In genomic region chr10:35236739-35237138, GRCh38 we compare ENCODE assay signal across 12 cellular contexts.
DNase-seq lines count a peak whose midpoint lies in the region; ATAC-seq, FAIRE-seq and TF ChIP-seq lines count a peak whose summit lies in the region.
"Had no signal": no experiment of that assay in that cellular context is flagged by ENCODE, and none has a peak within 500 bp of the region (broad histone marks: within the 10 kb centered on the region; RNA-seq: fewer than 3 reads in every experiment).

No MANE protein-coding gene starts in this region.

- H3K4me1 Mint-ChIP-seq in MCF 10A (ENCODE audit: insufficient read depth, unreplicated experiment) = no peaks in the 10 kb centered on the region
- H3K4me1 Mint-ChIP-seq: CD4-positive, CD25-positive, alpha-beta regulatory T cell; IgD-negative memory B cell had no signal

- H3K27me3 ChIP-seq in mammary epithelial cell (ENCODE audit: insufficient read depth, low read length) = no peaks in the 10 kb centered on the region
- H3K27me3 ChIP-seq in OCI-LY1 (ENCODE audit: insufficient read depth, low read length) = no peaks in the 10 kb centered on the region
- no peaks in the 10 kb centered on the region for H3K27me3 ChIP-seq in endothelial cell of umbilical vein (ENCODE audit: control insufficient read depth in 2 of 2, insufficient read depth in 2 of 2, low read length in 2 of 2)
- H3K27me3 ChIP-seq: breast epithelium had no signal

- H2AFZ ChIP-seq in mammary epithelial cell (ENCODE audit: low read depth, low read length) (no peak overlapping the region), OCI-LY1 (ENCODE audit: low read length) (no peak overlapping the region), endothelial cell of umbilical vein (ENCODE audit: low read depth, low read length) (no peak overlapping the region)

- POLR2A ChIA-PET in MCF 10A (lab: Yijun Ruan, JAX) (no interaction called here), endothelial cell of umbilical vein (lab: Charles Lee) (no interaction called here)

- no peaks in the 10 kb centered on the region for H3K9me3 Mint-ChIP-seq in MCF 10A (ENCODE audit: unreplicated experiment)
- H3K9me3 Mint-ChIP-seq: activated CD8-positive, alpha-beta T cell treated with anti-CD3 and anti-CD28 coated beads for 36 hours; CD4-positive, CD25-positive, alpha-beta regulatory T cell; IgD-negative memory B cell had no signal

- ATAC-seq in HG03095 (IDR thresholded peaks at IDR 0.05; ENCODE audit: unreplicated experiment) = no peak
- no peak for ATAC-seq in HG03025 (IDR thresholded peaks at IDR 0.05; ENCODE audit: low FRiP score, unreplicated experiment)
- ATAC-seq: activated CD8-positive, alpha-beta T cell treated with anti-CD3 and anti-CD28 coated beads for 36 hours had no signal

- no peaks in the 10 kb centered on the region for H3K9me2 ChIP-seq in OCI-LY1 (ENCODE audit: low read depth, low read length)

- DNase-seq in MCF 10A (ENCODE audit: unreplicated experiment) (peak; percentile 13), mammary epithelial cell (no peak), endothelial cell of umbilical vein (ENCODE audit: low read depth, low spot score) (peak; percentile 26), retinal pigment epithelial cell (ENCODE audit: low read depth) (no peak), lower leg skin (ENCODE audit: low spot score in 2 of 2) (no peak)
- DNase-seq: activated CD8-positive, alpha-beta T cell treated with anti-CD3 and anti-CD28 coated beads for 36 hours; CD4-positive, CD25-positive, alpha-beta regulatory T cell had no signal

- no peaks in the 10 kb centered on the region for H3K36me3 Mint-ChIP-seq in MCF 10A (ENCODE audit: insufficient read depth, unreplicated experiment)
- H3K36me3 Mint-ChIP-seq: CD4-positive, CD25-positive, alpha-beta regulatory T cell; IgD-negative memory B cell had no signal

- no TSS peak for BruUV-seq in MCF 10A (replicated peaks; lab: Mats Ljungman, UMichigan)
- no TSS peak for BruUV-seq in mammary epithelial cell (replicated peaks; lab: Mats Ljungman, UMichigan)
- BruUV-seq in endothelial cell of umbilical vein (replicated peaks; lab: Mats Ljungman, UMichigan) = no TSS peak

- WGBS in mammary epithelial cell (ENCODE audit: low coverage, missing lambda C conversion rate) = 69% methylated on average over 3 of the region's 3 CpGs
- 86 to 90% methylated on average over 3 of the region's 3 CpGs for WGBS in lower leg skin, 2 donors

- H3K79me2 ChIP-seq in mammary epithelial cell (ENCODE audit: insufficient read depth, low read length) = no peaks in the 10 kb centered on the region
- no peaks in the 10 kb centered on the region for H3K79me2 ChIP-seq in OCI-LY1 (ENCODE audit: insufficient read depth, low read length)
- H3K79me2 ChIP-seq in endothelial cell of umbilical vein (ENCODE audit: control insufficient read depth, insufficient read depth, low read length) = no peaks in the 10 kb centered on the region

- TF ChIP-seq POLR2A in endothelial cell of umbilical vein (IDR thresholded peaks at IDR 0.05; ENCODE audit: low read depth, low read length) (no peak), lower leg skin (IDR thresholded peaks at IDR 0.05) (no peak)

- peak; percentile 74 for FAIRE-seq in endothelial cell of umbilical vein (lab: Jason Lieb, UNC)

- H3K27me3 Mint-ChIP-seq in MCF 10A (ENCODE audit: insufficient read depth, unreplicated experiment) = no peaks in the 10 kb centered on the region
- H3K27me3 Mint-ChIP-seq: activated CD8-positive, alpha-beta T cell treated with anti-CD3 and anti-CD28 coated beads for 36 hours; CD4-positive, CD25-positive, alpha-beta regulatory T cell; IgD-negative memory B cell had no signal

- H3K27ac ChIP-seq in mammary epithelial cell (ENCODE audit: insufficient read depth, low read depth, low read length) (no peak overlapping the region), OCI-LY1 (ENCODE audit: low read depth, low read length, poor library complexity, severe bottlenecking) (no peak overlapping the region), endothelial cell of umbilical vein (ENCODE audit: insufficient read depth, low read depth, low read length) (no peak overlapping the region)
- H3K27ac ChIP-seq: breast epithelium had no signal

- in situ Hi-C loops in mammary epithelial cell (cut with MboI; ENCODE audit: low sequenced_read_pairs in 2 of 2) = loop anchor here (25.0 kb wide), 3 partner anchors 301 to 1651 kb away; no protein-coding TSS in a partner anchor

- dilution Hi-C loops in mammary epithelial cell (cut with HindIII; ENCODE audit: low sequenced_read_pairs) = no loop called here
- dilution Hi-C loops in endothelial cell of umbilical vein (cut with MboI; ENCODE audit: extremely low pct_ligation_motif_present, low sequenced_read_pairs) = no loop called here

- H3F3A ChIP-seq in OCI-LY1 (ENCODE audit: insufficient read depth, low read length) = no peaks in the 10 kb centered on the region

- intact Hi-C loops in MCF 10A (cut with micrococcal nuclease) (loop anchor here (5.0 kb wide), 3 partner anchors 311 to 1646 kb away; no protein-coding TSS in a partner anchor), mammary epithelial cell (cut with micrococcal nuclease) (loop anchor here (1.0 to 5.0 kb wide), 4 partner anchors 326 to 1542 kb away; no protein-coding TSS in a partner anchor), endothelial cell of umbilical vein (cut with micrococcal nuclease) (loop anchor here (2.0 kb wide), 1 partner anchor 326 kb away; no protein-coding TSS in a partner anchor), lower leg skin (cut with DNase I; ENCODE audit: low total_unique reads) (no loop called here)

- H3K36me3 ChIP-seq in mammary epithelial cell (ENCODE audit: insufficient read depth, low read length) (no peaks in the 10 kb centered on the region), OCI-LY1 (ENCODE audit: insufficient read depth, low read length) (no peaks in the 10 kb centered on the region), endothelial cell of umbilical vein (ENCODE audit: control insufficient read depth in 2 of 2, extremely low read depth in 1 of 2, insufficient read depth in 2 of 2, low read length in 2 of 2) (no peaks in the 10 kb centered on the region)
- H3K36me3 ChIP-seq: breast epithelium had no signal

- no peak overlapping the region for H3K9ac ChIP-seq in mammary epithelial cell (ENCODE audit: insufficient read depth, low read length)
- H3K9ac ChIP-seq in OCI-LY1 (ENCODE audit: low read length) = no peak overlapping the region
- H3K9ac ChIP-seq in endothelial cell of umbilical vein (replicated peaks; ENCODE audit: extremely low read depth, insufficient read depth, low read length) = no peak overlapping the region

- no peak overlapping the region for H3K4me3 Mint-ChIP-seq in MCF 10A (ENCODE audit: unreplicated experiment)
- H3K4me3 Mint-ChIP-seq: activated CD8-positive, alpha-beta T cell treated with anti-CD3 and anti-CD28 coated beads for 36 hours; CD4-positive, CD25-positive, alpha-beta regulatory T cell; IgD-negative memory B cell had no signal

- H3K4me1 ChIP-seq in mammary epithelial cell (ENCODE audit: insufficient read depth, low read length) = no peaks in the 10 kb centered on the region
- H3K4me1 ChIP-seq in OCI-LY1 (ENCODE audit: insufficient read depth, low read length, severe bottlenecking) = no peaks in the 10 kb centered on the region
- H3K4me1 ChIP-seq in endothelial cell of umbilical vein (ENCODE audit: control insufficient read depth, extremely low read depth, insufficient read depth, low read length) = no peaks in the 10 kb centered on the region
- H3K4me1 ChIP-seq: breast epithelium had no signal

- CTCF ChIA-PET in MCF 10A (lab: Yijun Ruan, JAX) = interaction anchor here (0.6 to 0.9 kb wide), 3 partner anchors 13 to 377 kb away, joined by 3 to 4 read pairs (median 4); no protein-coding TSS in a partner anchor
- CTCF ChIA-PET in mammary epithelial cell (lab: Charles Lee; ENCODE audit: low non-redundant PET) = no interaction called here
- CTCF ChIA-PET in endothelial cell of umbilical vein (lab: Charles Lee) = interaction anchor here (1.4 to 2.2 kb wide), 3 partner anchors 119 to 1644 kb away, joined by 3 to 5 read pairs (median 5); no protein-coding TSS in a partner anchor

- TF ChIP-seq CTCF in MCF 10A (IDR thresholded peaks at IDR 0.05; ENCODE audit: unreplicated experiment) (peak; percentile 19), mammary epithelial cell (conservative IDR thresholded peaks at IDR 0.05 in 1 of 2, IDR thresholded peaks at IDR 0.05 in 1 of 2; ENCODE audit: extremely low read depth in 1 of 2, insufficient read depth in 1 of 2, low read depth in 1 of 2, low read length in 2 of 2) (peak in 1 of 2 donors; percentile 48), OCI-LY1 (IDR thresholded peaks at IDR 0.05; ENCODE audit: low read length) (peak; percentile 20; the same call in 1 of the 2 replicates), endothelial cell of umbilical vein (IDR thresholded peaks at IDR 0.05; ENCODE audit: extremely low read depth in 1 of 2, insufficient read depth in 1 of 2, low read depth in 1 of 2, low read length in 2 of 2) (peak; percentile 12 to 35), retinal pigment epithelial cell (conservative IDR thresholded peaks at IDR 0.05; ENCODE audit: low read depth, low read length) (peak; percentile 66), lower leg skin (IDR thresholded peaks at IDR 0.05) (no peak)

- H3K27ac Mint-ChIP-seq in MCF 10A (ENCODE audit: low read depth, unreplicated experiment) = no peak overlapping the region
- H3K27ac Mint-ChIP-seq: activated CD8-positive, alpha-beta T cell treated with anti-CD3 and anti-CD28 coated beads for 36 hours; CD4-positive, CD25-positive, alpha-beta regulatory T cell; IgD-negative memory B cell had no signal

- H3K9me3 ChIP-seq in mammary epithelial cell (replicated peaks; ENCODE audit: insufficient read depth, low read length) (no peaks in the 10 kb centered on the region), OCI-LY1 (ENCODE audit: low read length) (no peaks in the 10 kb centered on the region), endothelial cell of umbilical vein (replicated peaks; ENCODE audit: control insufficient read depth, insufficient read depth, low read length) (no peaks in the 10 kb centered on the region)
- H3K9me3 ChIP-seq: breast epithelium had no signal

- H3K4me3 ChIP-seq in mammary epithelial cell (replicated peaks in 1 of 3; ENCODE audit: insufficient read depth in 1 of 3, low read depth in 2 of 3, low read length in 3 of 3) = no peak overlapping the region
- no peak overlapping the region for H3K4me3 ChIP-seq in OCI-LY1 (ENCODE audit: low read depth, low read length, poor library complexity, severe bottlenecking)
- no peak overlapping the region for H3K4me3 ChIP-seq in endothelial cell of umbilical vein (replicated peaks in 1 of 3; ENCODE audit: insufficient read depth in 1 of 3, low read depth in 1 of 3, low read length in 3 of 3)
- H3K4me3 ChIP-seq in retinal pigment epithelial cell (ENCODE audit: low read length) = no peak overlapping the region
- H3K4me3 ChIP-seq in lower leg skin (ENCODE audit: low read depth, poor library complexity, severe bottlenecking) = no peak overlapping the region
- H3K4me3 ChIP-seq: breast epithelium had no signal

- H3K9me1 ChIP-seq in endothelial cell of umbilical vein (replicated peaks; ENCODE audit: control insufficient read depth, extremely low read depth, insufficient read depth, low read length) = no peaks in the 10 kb centered on the region

- H4K20me1 ChIP-seq in mammary epithelial cell (ENCODE audit: insufficient read depth, low read length) (no peaks in the 10 kb centered on the region), OCI-LY1 (ENCODE audit: insufficient read depth, low read length) (no peaks in the 10 kb centered on the region), endothelial cell of umbilical vein (replicated peaks; ENCODE audit: control insufficient read depth, extremely low read depth, insufficient read depth, low read length) (no peaks in the 10 kb centered on the region)

- no peak overlapping the region for H3K4me2 ChIP-seq in mammary epithelial cell (ENCODE audit: insufficient read depth, low read depth, low read length)
- no peak overlapping the region for H3K4me2 ChIP-seq in OCI-LY1 (ENCODE audit: low read length)
- H3K4me2 ChIP-seq in endothelial cell of umbilical vein (ENCODE audit: insufficient read depth, low read length) = no peak overlapping the region

Comparison
In these comparisons a context has a peak if more than half of its experiments do, and no peak if none do; other contexts are left out.
1. DNase-seq: peak in MCF 10A (single experiment) and endothelial cell of umbilical vein (single experiment); none in mammary epithelial cell (single experiment), retinal pigment epithelial cell (single experiment) and lower leg skin (0 of 2).
2. CTCF ChIP-seq: peak in MCF 10A (single experiment), OCI-LY1 (single experiment), endothelial cell of umbilical vein (2 of 2) and retinal pigment epithelial cell (single experiment); none in lower leg skin (0 of 3).